ENCODE assay signal across 8 cellular contexts in genomic region chr18:13629841-13630747, GRCh38.
DNase-seq lines count a peak whose midpoint lies in the region; ATAC-seq and TF ChIP-seq lines count a peak whose summit lies in the region.

No MANE protein-coding gene starts in this region.

- no peaks in the 10 kb centered on the region for H3K36me3 ChIP-seq in neural progenitor cell

- peaks cover 23% of the 10 kb centered on the region for H3K36me3 Mint-ChIP-seq in activated T-helper 17 cell treated with anti-CD3 and anti-CD28 coated beads, Interleukin-2, amount 50 U/mL, for 72 hours (ENCODE audit: low read depth)
- H3K36me3 Mint-ChIP-seq in neural progenitor cell = no peaks in the 10 kb centered on the region

- no peak overlapping the region for H2AFZ ChIP-seq in neural progenitor cell (replicated peaks)

- no peaks in the 10 kb centered on the region for H3K9me3 Mint-ChIP-seq in activated T-helper 17 cell treated with anti-CD3 and anti-CD28 coated beads, Interleukin-2, amount 50 U/mL, for 72 hours
- peaks cover 3% of the 10 kb centered on the region for H3K9me3 Mint-ChIP-seq in neural progenitor cell

- no peaks in the 10 kb centered on the region for H3K27me3 ChIP-seq in neural progenitor cell

- H3K4me1 ChIP-seq in neural progenitor cell = peaks cover 12% of the 10 kb centered on the region

- peak; percentile 71 for DNase-seq in CD1c-positive myeloid dendritic cell (ENCODE audit: extremely low spot score)
- peak; percentile 63 for DNase-seq in NCI-H748 treated with DMSO at 0.1 percent for 48 hours (lab: John Stamatoyannopoulos, UW)
- peak; percentile 48 to 80 for DNase-seq in foreskin fibroblast
- DNase-seq in neural progenitor cell (ENCODE audit: low spot score) = peak; percentile 87
- DNase-seq in NK-92 (lab: John Stamatoyannopoulos, UW; ENCODE audit: unreplicated experiment) = no peak

- no peak overlapping the region for H3K4me2 ChIP-seq in neural progenitor cell

- no peak overlapping the region for H3K27ac Mint-ChIP-seq in activated T-helper 17 cell treated with anti-CD3 and anti-CD28 coated beads, Interleukin-2, amount 50 U/mL, for 72 hours
- peak overlapping the region; percentile 46 for H3K27ac Mint-ChIP-seq in neural progenitor cell

- peaks cover 5% of the 10 kb centered on the region for H4K20me1 ChIP-seq in neural progenitor cell (ENCODE audit: low read depth)

- ATAC-seq in GM18861 (IDR thresholded peaks at IDR 0.05; ENCODE audit: unreplicated experiment) (peak; percentile 79), HG03342 (IDR thresholded peaks at IDR 0.05; ENCODE audit: unreplicated experiment) (peak; percentile 79)
- ATAC-seq in activated T-helper 17 cell treated with anti-CD3 and anti-CD28 coated beads, Interleukin-2, amount 50 U/mL, for 72 hours (replicated peaks) = peak; percentile 83

- H3K4me3 ChIP-seq in foreskin fibroblast (ENCODE audit: low read depth in 1 of 2, low read length in 2 of 2) (no peak overlapping the region), neural progenitor cell (no peak overlapping the region)

- no peaks in the 10 kb centered on the region for H3K9me3 ChIP-seq in neural progenitor cell (ENCODE audit: low read depth)

- TF ChIP-seq CTCF in foreskin fibroblast (IDR thresholded peaks at IDR 0.05; ENCODE audit: low read depth, low read length) = peak; percentile 77
- peak; percentile 88 for TF ChIP-seq CTCF in neural progenitor cell (IDR thresholded peaks at IDR 0.05)

- H3K4me3 Mint-ChIP-seq in activated T-helper 17 cell treated with anti-CD3 and anti-CD28 coated beads, Interleukin-2, amount 50 U/mL, for 72 hours = no peak overlapping the region
- H3K4me3 Mint-ChIP-seq in neural progenitor cell = no peak overlapping the region

- H3K27me3 Mint-ChIP-seq in activated T-helper 17 cell treated with anti-CD3 and anti-CD28 coated beads, Interleukin-2, amount 50 U/mL, for 72 hours = no peaks in the 10 kb centered on the region
- H3K27me3 Mint-ChIP-seq in neural progenitor cell (ENCODE audit: insufficient read depth, low read depth) = no peaks in the 10 kb centered on the region

- H3K9ac ChIP-seq in neural progenitor cell = no peak overlapping the region

- H3K79me2 ChIP-seq in neural progenitor cell (ENCODE audit: low read depth) = no peaks in the 10 kb centered on the region

- peaks cover 5% of the 10 kb centered on the region for H3K4me1 Mint-ChIP-seq in activated T-helper 17 cell treated with anti-CD3 and anti-CD28 coated beads, Interleukin-2, amount 50 U/mL, for 72 hours
- peaks cover 32% of the 10 kb centered on the region for H3K4me1 Mint-ChIP-seq in neural progenitor cell

- no peak overlapping the region for H3K27ac ChIP-seq in neural progenitor cell

- peaks cover 13% of the 10 kb centered on the region for H3F3A ChIP-seq in neural progenitor cell (ENCODE audit: low read depth)
